9 cellular contexts compared by ENCODE assay signal in genomic region chr15:92624401-92624991, GRCh38. TPM values are rescaled to one million over a fixed set of nuclear protein-coding genes. Genes with fewer than 3 reads are reported as not detected.
DNase-seq lines count a peak whose midpoint lies in the region; ATAC-seq and TF ChIP-seq lines count a peak whose summit lies in the region.
"Had no signal": no experiment of that assay in that cellular context is flagged by ENCODE, and none has a peak within 500 bp of the region (broad histone marks: within the 10 kb centered on the region; RNA-seq: fewer than 3 reads in every experiment).

No MANE protein-coding gene starts in this region.

- H3K9ac ChIP-seq in SK-N-MC (ENCODE audit: insufficient read length) = no peak overlapping the region
- no peak overlapping the region for H3K9ac ChIP-seq in Karpas-422 (ENCODE audit: low read length)

- H3K36me3 ChIP-seq in SK-N-MC (ENCODE audit: insufficient read depth, low read length) (no peaks in the 10 kb centered on the region), heart left ventricle (peaks cover 0 to 15% (median 0%) of the 10 kb centered on the region in 9 donors), Karpas-422 (ENCODE audit: insufficient read depth, low read length) (no peaks in the 10 kb centered on the region)

- no peaks in the 10 kb centered on the region for H3K9me2 ChIP-seq in Karpas-422 (replicated peaks; ENCODE audit: insufficient read depth, low read length)

- intact Hi-C loops in heart left ventricle (cut with DNase I) = loop anchor here in 2 of 10 donors (5.0 kb wide), 1 partner anchor 43 kb away; no protein-coding TSS in a partner anchor

- DNase-seq in DMS53 treated with DMSO at 0.1 percent for 48 hours (lab: John Stamatoyannopoulos, UW; ENCODE audit: unreplicated experiment) (peak; percentile 38), SK-N-MC (ENCODE audit: low read depth, low spot score) (no peak), heart left ventricle (peak; percentile 58 to 75 (median 69)), retina (peak; percentile 75), Karpas-422 (no peak)
- DNase-seq: effector memory CD8-positive, alpha-beta T cell had no signal

- no peak overlapping the region for H3K4me2 ChIP-seq in Karpas-422 (ENCODE audit: low read depth, low read length, poor library complexity, severe bottlenecking)

- ATAC-seq in heart left ventricle (peak; percentile 68 to 87 (median 79)), HG03469 (IDR thresholded peaks at IDR 0.05; ENCODE audit: unreplicated experiment) (no peak), GM21367 (IDR thresholded peaks at IDR 0.05; ENCODE audit: unreplicated experiment) (no peak), HG02678 (IDR thresholded peaks at IDR 0.05; ENCODE audit: unreplicated experiment) (no peak)
- ATAC-seq: effector memory CD8-positive, alpha-beta T cell had no signal

- H3K4me1 ChIP-seq in heart left ventricle = peaks cover 0 to 40% (median 26%) of the 10 kb centered on the region in 12 donors
- no peaks in the 10 kb centered on the region for H3K4me1 ChIP-seq in Karpas-422 (ENCODE audit: low read length)

- H3K27me3 ChIP-seq in heart left ventricle (no peaks in the 10 kb centered on the region), Karpas-422 (ENCODE audit: low read length) (no peaks in the 10 kb centered on the region)

- TF ChIP-seq CTCF in heart left ventricle (IDR thresholded peaks at IDR 0.05) = no peak

- H3K4me3 ChIP-seq in SK-N-MC = peak overlapping the region; percentile 51; the same call in 1 of the 2 replicates
- H3K4me3 ChIP-seq in heart left ventricle = peak overlapping the region in 5 of 12 donors; percentile 6 to 15 (median 7)
- H3K4me3 ChIP-seq in Karpas-422 (ENCODE audit: low read length) = no peak overlapping the region

- H4K20me1 ChIP-seq in Karpas-422 (ENCODE audit: insufficient read depth, low read depth, low read length) = no peaks in the 10 kb centered on the region

- H2AFZ ChIP-seq in Karpas-422 (ENCODE audit: low read length) = no peak overlapping the region

- H3K27ac ChIP-seq in SK-N-MC = no peak overlapping the region
- H3K27ac ChIP-seq in heart left ventricle = peak overlapping the region in 11 of 12 donors; percentile 8 to 76 (median 43)
- H3K27ac ChIP-seq in Karpas-422 (ENCODE audit: low read length) = no peak overlapping the region

- H3K9me3 ChIP-seq in SK-N-MC (ENCODE audit: low read depth, low read length) = no peaks in the 10 kb centered on the region
- H3K9me3 ChIP-seq in heart left ventricle = no peaks in the 10 kb centered on the region
- H3K9me3 ChIP-seq in Karpas-422 (ENCODE audit: low read length) = no peaks in the 10 kb centered on the region

- no peaks in the 10 kb centered on the region for H3K79me2 ChIP-seq in Karpas-422 (ENCODE audit: low read length)

- WGBS in heart left ventricle, 4 donors = 6 to 46% (median 13%) methylated on average over 4 to 15 of the region's 15 CpGs

- TF ChIP-seq POLR2A in heart left ventricle (IDR thresholded peaks at IDR 0.05) = peak in 1 of 2 donors; percentile 16

RNA-seq across cellular contexts. Expression of gene FAM174B, which starts 31.1 kb away (rescaled TPM):
- total RNA-seq in heart left ventricle = 10 to 100 TPM in 8 of 9 donors, 1 to 10 TPM in 1; 9.6 to 22.2 (median 12.3) TPM
- 1 to 10 TPM; 6.8 to 8.3 TPM for polyA plus RNA-seq in heart left ventricle
- total RNA-seq in Karpas-422 (2014; rRNA removed; shearing (Covaris generic); ENCODE audit: low replicate concordance) = 0.04 TPM in 1 of 2 replicates, not detected in the other

Comparison
In these comparisons a context has a peak if more than half of its experiments do, and no peak if none do; other contexts are left out.
1. DNase-seq: peak in DMS53 treated with DMSO at 0.1 percent for 48 hours (single experiment), heart left ventricle (5 of 5) and retina (single experiment); none in SK-N-MC (single experiment) and Karpas-422 (single experiment).
2. H3K27ac ChIP-seq: peak in heart left ventricle (11 of 12); none in SK-N-MC (single experiment) and Karpas-422 (single experiment).
3. ATAC-seq: peak in heart left ventricle (4 of 4); none in HG03469 (single experiment), GM21367 (single experiment) and HG02678 (single experiment).
4. RNA of gene FAM174B, which starts 31.1 kb away (total RNA-seq): 9.6 to 22.2 TPM in heart left ventricle; 0.04 TPM in Karpas-422; every median in the first group is over 10 times any median in the second.